21 cellular contexts compared by ENCODE assay signal in genomic region chr16:12287796-12288536, GRCh38.
DNase-seq lines count a peak whose midpoint lies in the region; ATAC-seq, FAIRE-seq and TF ChIP-seq lines count a peak whose summit lies in the region.
"Had no signal": no experiment of that assay in that cellular context is flagged by ENCODE, and none has a peak within 500 bp of the region (broad histone marks: within the 10 kb centered on the region; RNA-seq: fewer than 3 reads in every experiment).

No MANE protein-coding gene starts in this region.

- no peak overlapping the region for H4K91ac ChIP-seq in H9 (ENCODE audit: insufficient read length, low read depth, low read length)

- H3K36me3 Mint-ChIP-seq in naive B cell, result peaks cover 32 to 42% of the 10 kb centered on the region in 2 donors
- 0 out of 7 replicates have a peak, but pooled peaks cover 0 to 3% (median 0%) of the 10 kb centered on the region in 3 experiments for H3K36me3 Mint-ChIP-seq in H9 (ENCODE audit: insufficient read depth in 1 of 3, low read depth in 3 of 3)

- H3K27me3 ChIP-seq in HepG2 (ENCODE audit: control insufficient read depth in 1 of 2, insufficient read depth in 2 of 2, low read length in 2 of 2), result no peaks in the 10 kb centered on the region
- no peaks in the 10 kb centered on the region for H3K27me3 ChIP-seq in right lobe of liver
- no peaks in the 10 kb centered on the region for H3K27me3 ChIP-seq in H9 (ENCODE audit: insufficient read depth, low read length)
- H3K27me3 ChIP-seq: BLaER1 treated with 17β-estradiol and CSF1 and Interleukin-3, amounts not matched to agents 10 nM and 100 nM had no signal

- no peak overlapping the region for H3K56ac ChIP-seq in H9 (ENCODE audit: insufficient read length, low read depth, low read length)

- CTCF ChIA-PET in HepG2 (lab: Yijun Ruan, JAX; ENCODE audit: low intra/inter-chr PET ratio, low total read pairs), result no interaction called here

- no peak overlapping the region for H2BK12ac ChIP-seq in H9 (ENCODE audit: insufficient read length, low read depth, low read length)

- TF ChIP-seq POLR2A in HepG2 (IDR thresholded peaks at IDR 0.05; ENCODE audit: insufficient read depth in 1 of 2, low read depth in 2 of 2, low read length in 2 of 2) (no peak), right lobe of liver (IDR thresholded peaks at IDR 0.05) (no peak)

- 59% methylated on average over 8 of the region's 8 CpGs for WGBS in HepG2 (ENCODE audit: low lambda C conversion rate)
- 83% methylated on average over 8 of the region's 8 CpGs for WGBS in right lobe of liver (ENCODE audit: insufficient coverage, low coverage, low lambda C conversion rate, missing lambda C conversion rate)
- no CpG with 5 or more reads among the region's 8 CpGs for WGBS in H9 (ENCODE audit: extremely low coverage, insufficient read length, low lambda C conversion rate)

- H3K27ac Mint-ChIP-seq in naive B cell (peak overlapping the region; percentile 4 to 82 (median 54)), H9 (no peak overlapping the region; a peak in 1 of 7 replicates)
- H3K27ac Mint-ChIP-seq: B cell; CD4-positive, alpha-beta T cell; CD8-positive, alpha-beta T cell had no signal

- no TSS peak for BruUV-seq in HepG2 (replicated peaks; lab: Mats Ljungman, UMichigan)

- in situ Hi-C loops in HepG2 (cut with HindIII; ENCODE audit: extremely low pct_ligation_motif_present, low pct_unique_long_range_greater_than_20kb), result no loop called here

- intact Hi-C loops in HepG2 (cut with micrococcal nuclease; ENCODE audit: unreplicated experiment), result no loop called here
- intact Hi-C loops in right lobe of liver (cut with DNase I), result no loop called here
- intact Hi-C loops in sciatic nerve (cut with DNase I), result no loop called here

- no peak overlapping the region for H3K4ac ChIP-seq in H9 (ENCODE audit: low read depth, low read length)

- H3K9me3 ChIP-seq in HepG2 (ENCODE audit: low read length), result no peaks in the 10 kb centered on the region
- no peaks in the 10 kb centered on the region for H3K9me3 ChIP-seq in right lobe of liver
- no peaks in the 10 kb centered on the region for H3K9me3 ChIP-seq in H9 (ENCODE audit: control insufficient read depth, low read depth, low read length)
- H3K9me3 ChIP-seq: A549, Caco-2 had no signal

- H3K4me3 Mint-ChIP-seq in naive B cell (no peak overlapping the region), H9 (no peak overlapping the region)
- H3K4me3 Mint-ChIP-seq: B cell; CD4-positive, alpha-beta T cell; CD8-positive, alpha-beta T cell had no signal

- no peaks in the 10 kb centered on the region for H3K36me3 ChIP-seq in HepG2 (replicated peaks in 1 of 2; ENCODE audit: control insufficient read depth in 1 of 2, insufficient read depth in 2 of 2, low read length in 2 of 2)
- no peaks in the 10 kb centered on the region for H3K36me3 ChIP-seq in right lobe of liver

- no peak overlapping the region for H3K14ac ChIP-seq in H9 (ENCODE audit: insufficient read depth, low read length)

- no peak overlapping the region for H2AFZ ChIP-seq in HepG2 (ENCODE audit: low read length)
- no peak overlapping the region for H2AFZ ChIP-seq in H9 (ENCODE audit: low read length)

- H3K9me3 Mint-ChIP-seq in naive B cell, result peaks cover 3 to 13% (median 9%) of the 10 kb centered on the region in 7 donors
- no peaks in the 10 kb centered on the region for H3K9me3 Mint-ChIP-seq in H9

- H3K18ac ChIP-seq in H9 (ENCODE audit: insufficient read length, low read depth, low read length), result no peak overlapping the region

- no peak for FAIRE-seq in HepG2 (lab: Jason Lieb, UNC)
- FAIRE-seq: A549, D721Med, G401.6, GM12891 had no signal

- H3K4me3 ChIP-seq in HepG2 (replicated peaks in 1 of 3; ENCODE audit: insufficient read depth in 1 of 3, low read depth in 2 of 3, low read length in 3 of 3), result no peak overlapping the region
- no peak overlapping the region for H3K4me3 ChIP-seq in right lobe of liver
- H3K4me3 ChIP-seq: A549; BLaER1 treated with 17β-estradiol and CSF1 and Interleukin-3, amounts not matched to agents 10 nM and 100 nM had no signal

- H3K27me3 Mint-ChIP-seq in naive B cell (no peaks in the 10 kb centered on the region), H9 (ENCODE audit: low read depth) (no peaks in the 10 kb centered on the region; the same call in 1 of the 2 replicates)
- H3K27me3 Mint-ChIP-seq: B cell; CD4-positive, alpha-beta T cell had no signal

- no peak for ATAC-seq in HepG2
- ATAC-seq in right lobe of liver, result no peak
- ATAC-seq in naive B cell (ENCODE audit: low read depth in 2 of 2), result no peak
- no peak for ATAC-seq in omental fat pad (ENCODE audit: low FRiP score)
- no peak for ATAC-seq in sciatic nerve
- ATAC-seq: A549; CD8-positive, alpha-beta T cell had no signal

- H3K4me2 ChIP-seq in HepG2 (ENCODE audit: low read depth, low read length) (peak overlapping the region; percentile 90), H9 (ENCODE audit: insufficient read depth, insufficient read length, low read length) (no peak overlapping the region)
- H3K4me2 ChIP-seq: A549 had no signal

- POLR2A ChIA-PET in HepG2 (lab: Yijun Ruan, JAX), result interaction anchor here (1.0 to 3.0 kb wide), 8 partner anchors 16 to 190 kb away, joined by 3 to 18 read pairs (median 5); no protein-coding TSS in a partner anchor

- peak in 1 of 2 experiments; percentile 59; a peak in 2 of 4 replicates for TF ChIP-seq EP300 in HepG2 (IDR thresholded peaks at IDR 0.05; ENCODE audit: low read depth in 2 of 2, low read length in 2 of 2)
- TF ChIP-seq EP300 in HepG2 (CRISPR knock-in tag; IDR thresholded peaks at IDR 0.05; ENCODE audit: borderline replicate concordance), result no peak

- no peaks in the 10 kb centered on the region for H3K79me1 ChIP-seq in H9 (ENCODE audit: insufficient read depth, low read depth, low read length, poor library complexity, severe bottlenecking)

- no peak overlapping the region for H3K23ac ChIP-seq in H9 (ENCODE audit: insufficient read length, low read depth, low read length)

- TF ChIP-seq RAD21 in HepG2 (CRISPR knock-in tag; IDR thresholded peaks at IDR 0.05), result no peak

- H3K4me1 Mint-ChIP-seq in naive B cell (peaks cover 54 to 66% (median 58%) of the 10 kb centered on the region in 3 donors), H9 (0 out of 4 replicates have a peak, but pooled peaks cover 0 to 4% of the 10 kb centered on the region in 2 experiments)

- 0 out of 2 replicates have a peak overlapping the region, but pooled peaks have one; percentile 69 for H3K9ac ChIP-seq in HepG2 (ENCODE audit: insufficient read depth, low read depth, low read length)
- no peak overlapping the region for H3K9ac ChIP-seq in H9 (ENCODE audit: extremely low read depth, insufficient read length, low read length)
- H3K9ac ChIP-seq: BLaER1 treated with 17β-estradiol and CSF1 and Interleukin-3, amounts not matched to agents 10 nM and 100 nM had no signal

- H2BK20ac ChIP-seq in H9 (ENCODE audit: low read depth, low read length, poor library complexity, severe bottlenecking), result no peak overlapping the region

- H3K4me1 ChIP-seq in HepG2 (ENCODE audit: insufficient read depth, low read length) (peaks cover 70% of the 10 kb centered on the region), right lobe of liver (peaks cover 0 to 3% (median 0%) of the 10 kb centered on the region in 4 donors), H9 (ENCODE audit: insufficient read depth, low read length) (no peaks in the 10 kb centered on the region)
- H3K4me1 ChIP-seq: A549, Caco-2 had no signal

- peak overlapping the region; percentile 81 for H3K27ac ChIP-seq in HepG2 (ENCODE audit: extremely low read length, insufficient read depth, low read length)
- H3K27ac ChIP-seq in right lobe of liver, result no peak overlapping the region
- no peak overlapping the region for H3K27ac ChIP-seq in H9 (ENCODE audit: insufficient read length, low read depth, low read length)
- H3K27ac ChIP-seq: A549; BLaER1 treated with 17β-estradiol and CSF1 and Interleukin-3, amounts not matched to agents 10 nM and 100 nM; C4-2B had no signal

- no peak overlapping the region for H2AK5ac ChIP-seq in H9 (ENCODE audit: insufficient read length, low read length)

- H2BK5ac ChIP-seq in H9 (ENCODE audit: insufficient read length, low read length), result no peak overlapping the region

- TF ChIP-seq CTCF in HepG2 (CRISPR knock-in tag; IDR thresholded peaks at IDR 0.05), result peak; percentile 9; the same call in 1 of the 2 replicates
- TF ChIP-seq CTCF in right lobe of liver (IDR thresholded peaks at IDR 0.05), result no peak
- TF ChIP-seq CTCF in omental fat pad (IDR thresholded peaks at IDR 0.05), result no peak
- no peak for TF ChIP-seq CTCF in H9 (conservative IDR thresholded peaks at IDR 0.05)

- H4K8ac ChIP-seq in H9 (replicated peaks; ENCODE audit: insufficient read length, low read depth, low read length), result no peak overlapping the region

- H3K79me2 ChIP-seq in HepG2 (ENCODE audit: insufficient read depth, low read length) (no peaks in the 10 kb centered on the region), H9 (ENCODE audit: insufficient read depth, low read length) (no peaks in the 10 kb centered on the region)

- no peak overlapping the region for H3T11ph ChIP-seq in H9 (ENCODE audit: low read length)

- H4K20me1 ChIP-seq in HepG2 (ENCODE audit: insufficient read depth, low read length) (no peaks in the 10 kb centered on the region), H9 (ENCODE audit: control insufficient read depth, insufficient read depth, insufficient read length) (no peaks in the 10 kb centered on the region)

- no peaks in the 10 kb centered on the region for H3K23me2 ChIP-seq in H9 (ENCODE audit: insufficient read length, low read depth, low read length, poor library complexity, severe bottlenecking)

- H2BK15ac ChIP-seq in H9 (ENCODE audit: low read depth, low read length), result no peak overlapping the region

- DNase-seq in HepG2 (ENCODE audit: low spot score) (peak; percentile 70), right lobe of liver (no peak), naive B cell (no peak), renal cortical epithelial cell (ENCODE audit: low read depth) (peak; percentile 12), omental fat pad (ENCODE audit: low spot score) (no peak), H9 (no peak), sciatic nerve (ENCODE audit: low spot score) (no peak)
- DNase-seq: AML-193; Caco-2; Calu3; CD4-positive, alpha-beta T cell; CD8-positive, alpha-beta T cell; DMS79 treated with DMSO at 0.1 percent for 48 hours; GF-D8 had no signal

- H4K5ac ChIP-seq in H9 (ENCODE audit: insufficient read length, low read depth, low read length), result no peak overlapping the region

- no peak overlapping the region for H2BK120ac ChIP-seq in H9 (ENCODE audit: low read depth, low read length, poor library complexity, severe bottlenecking)

TF ChIP-seq in HepG2, 621 proteins besides CTCF, POLR2A, EP300 and RAD21 (continues in another document):
- TF ChIP-seq ZNF792 (CRISPR knock-in tag; IDR thresholded peaks at IDR 0.05) (0 out of 2 replicates have a peak, but pooled peaks have one; percentile 59), RCOR2 (CRISPR knock-in tag; IDR thresholded peaks at IDR 0.05) (0 out of 2 replicates have a peak, but pooled peaks have one; percentile 48), SALL1 (CRISPR knock-in tag; IDR thresholded peaks at IDR 0.05) (peak; percentile 36; the same call in 1 of the 2 replicates), FOSL2 (CRISPR knock-in tag; IDR thresholded peaks at IDR 0.05) (0 out of 2 replicates have a peak, but pooled peaks have one; percentile 16), YEATS2 (CRISPR knock-in tag; IDR thresholded peaks at IDR 0.05; ENCODE audit: borderline replicate concordance) (no peak), ZNF263 (CRISPR knock-in tag; IDR thresholded peaks at IDR 0.05) (no peak)

Comparison
In these comparisons a context has a peak if more than half of its experiments do, and no peak if none do; other contexts are left out.
1. DNase-seq: peak in HepG2 (single experiment) and renal cortical epithelial cell (single experiment); none in right lobe of liver (0 of 3), naive B cell (single experiment), omental fat pad (single experiment), H9 (single experiment) and sciatic nerve (single experiment).
2. H3K27ac Mint-ChIP-seq: peak in naive B cell (6 of 6); none in H9 (0 of 3).